9 cellular contexts compared by ENCODE assay signal in the genomic region with DNA sequence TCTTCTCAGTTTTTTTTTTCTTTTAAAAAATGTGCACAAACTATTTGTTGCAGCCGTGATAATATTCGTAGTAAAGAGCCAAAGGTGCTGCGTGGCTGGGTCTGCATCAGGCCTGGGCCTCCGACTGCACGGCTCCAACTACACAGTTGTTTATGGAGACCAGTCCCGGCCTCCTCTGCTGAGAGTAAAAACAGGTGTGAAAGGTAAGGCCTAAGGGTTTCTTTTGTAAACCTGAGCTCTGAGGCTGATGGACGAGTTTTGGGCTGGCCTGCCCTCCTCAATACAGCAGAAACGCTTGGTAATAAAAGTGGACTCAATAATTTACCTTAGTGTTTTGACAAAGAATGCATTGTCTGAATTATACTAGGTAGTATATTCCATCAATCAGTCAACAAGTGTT. TPM values are rescaled to one million over a fixed set of nuclear protein-coding genes. Genes with fewer than 3 reads are reported as not detected.
A peak's percentile ranks its signal among the peaks of the same experiment; 100 is the strongest.
DNase-seq lines count a peak whose midpoint lies in the region; ATAC-seq and TF ChIP-seq lines count a peak whose summit lies in the region.
"Had no signal": no experiment of that assay in that cellular context is flagged by ENCODE, and none has a peak within 500 bp of the region (broad histone marks: within the 10 kb centered on the region; RNA-seq: fewer than 3 reads in every experiment).

No MANE protein-coding gene starts in this region.

- H3K27ac ChIP-seq in parathyroid adenoma, result peak overlapping the region; percentile 82
- H3K27ac ChIP-seq: neutrophil had no signal

- H3K9ac ChIP-seq in parathyroid adenoma, result no peak overlapping the region

- no peaks in the 10 kb centered on the region for H3K9me3 Mint-ChIP-seq in Caco-2 (ENCODE audit: unreplicated experiment)
- H3K9me3 Mint-ChIP-seq in effector memory CD8-positive, alpha-beta T cell, result no peaks in the 10 kb centered on the region
- peaks cover 3% of the 10 kb centered on the region for H3K9me3 Mint-ChIP-seq in nephron progenitor cell

- TF ChIP-seq CTCF in Caco-2 (IDR thresholded peaks at IDR 0.05; ENCODE audit: insufficient read depth in 1 of 2, low read depth in 1 of 2, low read length in 1 of 2, severe bottlenecking in 1 of 2, unreplicated experiment in 1 of 2) (no peak), parathyroid adenoma (IDR thresholded peaks at IDR 0.05) (no peak), GM20000 (IDR thresholded peaks at IDR 0.05; ENCODE audit: extremely low read depth, missing control alignments) (no peak), nephron progenitor cell (IDR thresholded peaks at IDR 0.05) (no peak)

- ATAC-seq in effector memory CD8-positive, alpha-beta T cell (replicated peaks), result no peak

- H3K9me3 ChIP-seq in Caco-2, result no peaks in the 10 kb centered on the region
- H3K9me3 ChIP-seq in parathyroid adenoma (ENCODE audit: control insufficient read depth, low read length), result no peaks in the 10 kb centered on the region
- H3K9me3 ChIP-seq: neutrophil had no signal

- H3K27me3 Mint-ChIP-seq in Caco-2 (ENCODE audit: insufficient read depth, unreplicated experiment) (no peaks in the 10 kb centered on the region), nephron progenitor cell (ENCODE audit: low read depth, poor library complexity) (no peaks in the 10 kb centered on the region)
- H3K27me3 Mint-ChIP-seq in effector memory CD8-positive, alpha-beta T cell, result no peaks in the 10 kb centered on the region

- POLR2A ChIA-PET in Caco-2 (lab: Charles Lee), result no interaction called here

- CTCF ChIA-PET in Caco-2 (lab: Charles Lee), result no interaction called here

- H3K4me1 ChIP-seq in Caco-2, result peaks cover 40% of the 10 kb centered on the region
- peaks cover 20% of the 10 kb centered on the region for H3K4me1 ChIP-seq in parathyroid adenoma

- peak overlapping the region; percentile 95 for H3K4me3 Mint-ChIP-seq in Caco-2 (ENCODE audit: unreplicated experiment)
- H3K4me3 Mint-ChIP-seq in effector memory CD8-positive, alpha-beta T cell, result peak overlapping the region; percentile 93
- H3K4me3 Mint-ChIP-seq in nephron progenitor cell, result no peak overlapping the region

- no peak overlapping the region for H2AFZ ChIP-seq in parathyroid adenoma

- H3K4me1 Mint-ChIP-seq in Caco-2 (ENCODE audit: low read depth, unreplicated experiment) (peaks cover 37% of the 10 kb centered on the region), nephron progenitor cell (peaks cover 52% of the 10 kb centered on the region)
- peaks cover 53 to 63% of the 10 kb centered on the region in 2 donors for H3K4me1 Mint-ChIP-seq in effector memory CD8-positive, alpha-beta T cell (ENCODE audit: low read depth in 2 of 2)

- intact Hi-C loops in Caco-2 (cut with micrococcal nuclease; ENCODE audit: unreplicated experiment), result no loop called here

- DNase-seq in Caco-2, result no peak
- DNase-seq in NCI-H526 (lab: John Stamatoyannopoulos, UW), result peak; percentile 83 to 90
- DNase-seq in effector memory CD8-positive, alpha-beta T cell, result no peak
- no peak for DNase-seq in HuH-7 (ENCODE audit: low spot score)
- DNase-seq in GM20000 (ENCODE audit: low spot score), result no peak
- DNase-seq in epidermal melanocyte (ENCODE audit: insufficient read length, low spot score), result no peak
- DNase-seq in nephron progenitor cell, result no peak

- H3K4me3 ChIP-seq in Caco-2 (ENCODE audit: low read depth, low read length) (no peak overlapping the region), parathyroid adenoma (ENCODE audit: low read depth, low read length) (no peak overlapping the region)

- no TSS peak for BruUV-seq in Caco-2 (replicated peaks; lab: Mats Ljungman, UMichigan)

- H3K27me3 ChIP-seq in Caco-2 (replicated peaks; ENCODE audit: control insufficient read depth, insufficient read depth, low read length), result no peaks in the 10 kb centered on the region
- no peaks in the 10 kb centered on the region for H3K27me3 ChIP-seq in parathyroid adenoma (ENCODE audit: control insufficient read depth, insufficient read depth, low read length)

- H3K36me3 Mint-ChIP-seq in Caco-2 (ENCODE audit: insufficient read depth, unreplicated experiment), result peaks cover 32% of the 10 kb centered on the region
- peaks cover 43% of the 10 kb centered on the region for H3K36me3 Mint-ChIP-seq in effector memory CD8-positive, alpha-beta T cell (ENCODE audit: insufficient read depth)
- peaks cover 28% of the 10 kb centered on the region for H3K36me3 Mint-ChIP-seq in nephron progenitor cell (ENCODE audit: low read depth)

- H3K27ac Mint-ChIP-seq in Caco-2 (ENCODE audit: unreplicated experiment), result no peak overlapping the region
- peak overlapping the region; percentile 98 to 99 for H3K27ac Mint-ChIP-seq in effector memory CD8-positive, alpha-beta T cell
- H3K27ac Mint-ChIP-seq in nephron progenitor cell, result no peak overlapping the region

- H3K36me3 ChIP-seq in Caco-2 (ENCODE audit: control insufficient read depth, insufficient read depth, low read length) (no peaks in the 10 kb centered on the region), parathyroid adenoma (ENCODE audit: control insufficient read depth, insufficient read depth, low read length) (no peaks in the 10 kb centered on the region)
- H3K36me3 ChIP-seq: neutrophil had no signal

- H3K4me2 ChIP-seq in parathyroid adenoma (ENCODE audit: low read length), result peak overlapping the region; percentile 89

- H3K79me2 ChIP-seq in parathyroid adenoma, result peaks cover 35% of the 10 kb centered on the region

RNA-seq across cellular contexts. Expression of a gene that starts 3.9 kb away (rescaled TPM):
- total RNA-seq in Caco-2 (2022), result 41.6 TPM in 2 replicates

Comparison
In these comparisons a context has a peak if more than half of its experiments do, and no peak if none do; other contexts are left out.
1. DNase-seq: peak in NCI-H526 (2 of 2); none in Caco-2 (0 of 2), effector memory CD8-positive, alpha-beta T cell (0 of 3), HuH-7 (single experiment), GM20000 (single experiment), epidermal melanocyte (single experiment) and nephron progenitor cell (single experiment).
2. H3K27ac Mint-ChIP-seq: peak in effector memory CD8-positive, alpha-beta T cell (2 of 2); none in Caco-2 (single experiment) and nephron progenitor cell (single experiment).